ENCODE assay signal across 11 cellular contexts in the genomic region with DNA sequence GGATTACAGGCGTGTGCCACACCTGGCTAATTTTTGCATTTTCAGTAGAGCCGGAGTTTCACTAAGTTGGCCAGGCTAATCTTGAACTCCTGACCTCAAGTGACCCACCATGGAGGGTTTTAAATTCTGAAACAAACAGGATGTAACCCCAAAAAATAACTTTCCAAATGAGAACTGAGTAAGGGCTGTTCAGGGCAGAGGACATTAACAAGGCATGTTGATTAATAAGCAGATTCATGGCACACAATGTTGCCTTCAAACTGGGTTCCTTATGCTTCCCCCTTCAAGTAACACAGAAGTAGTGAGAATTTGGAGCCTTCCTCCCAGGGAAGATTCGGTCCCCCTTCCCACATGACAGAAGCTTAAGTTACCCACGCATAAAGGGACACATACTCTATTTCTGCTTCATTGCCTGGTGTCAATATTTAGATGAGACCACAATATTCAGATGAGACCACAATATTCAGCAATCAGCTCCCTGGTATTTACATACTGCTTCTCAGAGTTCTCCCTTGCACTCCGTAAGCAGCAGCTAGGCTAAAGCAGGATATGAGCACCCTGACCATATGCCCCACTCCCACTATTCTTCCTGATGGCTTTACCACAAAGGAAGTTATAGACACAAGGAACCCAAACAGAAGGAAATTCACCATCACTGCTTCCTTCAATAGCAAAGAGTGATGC. TPM values are rescaled to one million over a fixed set of nuclear protein-coding genes. Genes with fewer than 3 reads are reported as not detected.
DNase-seq lines count a peak whose midpoint lies in the region; ATAC-seq, FAIRE-seq and TF ChIP-seq lines count a peak whose summit lies in the region.
"Had no signal": no experiment of that assay in that cellular context is flagged by ENCODE, and none has a peak within 500 bp of the region (broad histone marks: within the 10 kb centered on the region; RNA-seq: fewer than 3 reads in every experiment).

No MANE protein-coding gene starts in this region.

- H3K27ac ChIP-seq in CD8-positive, alpha-beta memory T cell (ENCODE audit: low read depth, low read length): no peak overlapping the region
- H3K27ac ChIP-seq in K562 (ENCODE audit: extremely low read depth, low read depth, low read length): no peak overlapping the region

- POLR2A ChIA-PET in CD8-positive, alpha-beta memory T cell (lab: Charles Lee): no interaction called here
- POLR2A ChIA-PET in K562 (lab: Yijun Ruan, JAX): interaction anchor here (2.7 kb wide), 1 partner anchor 11 kb away, joined by 7 read pairs; no protein-coding TSS in a partner anchor

- TF ChIP-seq EP300 in K562 (IDR thresholded peaks at IDR 0.05; ENCODE audit: low read length): no peak

- peaks cover 15% of the 10 kb centered on the region for H3K36me3 ChIP-seq in CD8-positive, alpha-beta memory T cell (ENCODE audit: insufficient read depth, low read length)
- H3K36me3 ChIP-seq in K562 (ENCODE audit: control insufficient read depth, insufficient read depth, low read length): peaks cover 44% of the 10 kb centered on the region

- no TSS peak for BruUV-seq in K562 (replicated peaks; lab: Mats Ljungman, UMichigan)

- no peaks in the 10 kb centered on the region for H3K9me1 ChIP-seq in K562 (ENCODE audit: control insufficient read depth, insufficient read depth, low read length)

- ATAC-seq in GM19351 (IDR thresholded peaks at IDR 0.05; ENCODE audit: unreplicated experiment) (peak; percentile 84), HG03342 (IDR thresholded peaks at IDR 0.05; ENCODE audit: unreplicated experiment) (peak; percentile 78), K562 (peak; percentile 21), HG02642 (IDR thresholded peaks at IDR 0.05; ENCODE audit: poor library complexity, unreplicated experiment) (no peak)

- CTCF ChIA-PET in CD8-positive, alpha-beta memory T cell (lab: Charles Lee): no interaction called here
- CTCF ChIA-PET in K562 (lab: Yijun Ruan, JAX; ENCODE audit: low intra/inter-chr PET ratio): interaction anchor here (0.6 kb wide), 1 partner anchor 165 kb away, joined by 4 read pairs; no protein-coding TSS in a partner anchor

- no peaks in the 10 kb centered on the region for H3K79me2 ChIP-seq in K562 (ENCODE audit: control insufficient read depth, insufficient read depth, low read length)

- no peaks in the 10 kb centered on the region for H3K9me3 ChIP-seq in CD8-positive, alpha-beta memory T cell (ENCODE audit: low read length)
- H3K9me3 ChIP-seq in K562 (replicated peaks; ENCODE audit: control insufficient read depth, insufficient read depth, low read depth, low read length): no peaks in the 10 kb centered on the region

- H3K27me3 Mint-ChIP-seq in CD8-positive, alpha-beta memory T cell: no peaks in the 10 kb centered on the region

- TF ChIP-seq POLR2A in K562 (conservative IDR thresholded peaks at IDR 0.05): peak; percentile 41; the same call in 1 of the 2 replicates

- no peak for DNase-seq in CD8-positive, alpha-beta memory T cell
- DNase-seq in K562 (ENCODE audit: extremely low read depth in 1 of 4, low spot score in 3 of 4): no peak
- no peak for DNase-seq in hippocampal formation (lab: John Stamatoyannopoulos, UW)
- DNase-seq in SKM-1 (lab: John Stamatoyannopoulos, UW; ENCODE audit: unreplicated experiment): no peak
- no peak for DNase-seq in stimulated activated naive CD4-positive, alpha-beta T cell (lab: John Stamatoyannopoulos, UW)
- DNase-seq: C1 segment of cervical spinal cord, H9 had no signal

- TF ChIP-seq RAD21 in K562 (CRISPR knock-in tag; conservative IDR thresholded peaks at IDR 0.05 in 1 of 2, IDR thresholded peaks at IDR 0.05 in 1 of 2): no peak

- peak overlapping the region in 6 of 8 donors; percentile 19 to 51 (median 39) for H3K27ac Mint-ChIP-seq in CD8-positive, alpha-beta memory T cell

- H3K4me1 Mint-ChIP-seq in CD8-positive, alpha-beta memory T cell: peaks cover 10 to 19% (median 13%) of the 10 kb centered on the region in 3 donors
- H3K4me1 Mint-ChIP-seq: neural crest cell had no signal

- no peak overlapping the region for H3K4me2 ChIP-seq in K562 (ENCODE audit: insufficient read depth, low read length)

- H3K9ac ChIP-seq in K562 (ENCODE audit: insufficient read depth in 1 of 2, low read depth in 2 of 2, low read length in 2 of 2): no peak overlapping the region

- in situ Hi-C loops in K562 (cut with MboI): no loop called here

- H3K36me3 Mint-ChIP-seq in CD8-positive, alpha-beta memory T cell: peaks cover 0 to 50% (median 10%) of the 10 kb centered on the region in 3 donors

- peak overlapping the region in 1 of 7 donors; percentile 68 for H3K4me3 Mint-ChIP-seq in CD8-positive, alpha-beta memory T cell
- H3K4me3 Mint-ChIP-seq: H9, neural crest cell had no signal

- no peak for FAIRE-seq in K562 (lab: Jason Lieb, UNC)

- no peak overlapping the region for H3K4me3 ChIP-seq in CD8-positive, alpha-beta memory T cell (ENCODE audit: low read length)
- H3K4me3 ChIP-seq in K562: no peak overlapping the region

- H3K4me1 ChIP-seq in CD8-positive, alpha-beta memory T cell (ENCODE audit: insufficient read depth, low read length): no peaks in the 10 kb centered on the region
- H3K4me1 ChIP-seq in K562 (replicated peaks in 1 of 2; ENCODE audit: control insufficient read depth in 2 of 2, insufficient read depth in 2 of 2, low read length in 2 of 2): no peaks in the 10 kb centered on the region

- H3K27me3 ChIP-seq in CD8-positive, alpha-beta memory T cell (ENCODE audit: insufficient read depth, low read length, poor library complexity, severe bottlenecking): no peaks in the 10 kb centered on the region
- H3K27me3 ChIP-seq in K562 (ENCODE audit: control insufficient read depth in 2 of 2, insufficient read depth in 2 of 2, low read length in 2 of 2): no peaks in the 10 kb centered on the region

- H2AFZ ChIP-seq in K562 (ENCODE audit: low read depth, low read length): no peak overlapping the region

- intact Hi-C loops in K562 (cut with micrococcal nuclease): loop anchor here (5.0 kb wide), 1 partner anchor 111 kb away; no protein-coding TSS in a partner anchor

- no peaks in the 10 kb centered on the region for H3K9me3 Mint-ChIP-seq in CD8-positive, alpha-beta memory T cell
- H3K9me3 Mint-ChIP-seq: H9, neural crest cell had no signal

- 77% methylated on average over 5 of the region's 5 CpGs for WGBS in K562 (ENCODE audit: insufficient coverage, low coverage, missing lambda C conversion rate)

- no peaks in the 10 kb centered on the region for H4K20me1 ChIP-seq in K562 (replicated peaks; ENCODE audit: control insufficient read depth, insufficient read depth, low read length)

- TF ChIP-seq CTCF in K562 (IDR thresholded peaks at IDR 0.05 in 2 of 3, conservative IDR thresholded peaks at IDR 0.05 in 1 of 3; ENCODE audit: insufficient read depth in 2 of 3, low read depth in 1 of 3, low read length in 3 of 3): no peak

TF ChIP-seq in K562, 482 proteins besides CTCF, POLR2A, EP300 and RAD21:
- no peak for TF ChIP-seq BRD9 (IDR thresholded peaks at IDR 0.05; ENCODE audit: low read depth, partially characterized antibody)
- no peak for TF ChIP-seq SREBF2 (CRISPR knock-in tag; IDR thresholded peaks at IDR 0.05)
- TF ChIP-seq TRIM24 (IDR thresholded peaks at IDR 0.05): no peak

RNA-seq across cellular contexts. Expression of a gene that starts 21.4 kb away (rescaled TPM):
- 100 to 1,000 TPM; 112 to 125 TPM for total RNA-seq in CD8-positive, alpha-beta memory T cell
- 99.7 TPM for polyA plus RNA-seq in CD8-positive, alpha-beta memory T cell
- total RNA-seq in K562 (2011; cell fraction: chromatin; rRNA removed; ENCODE audit: low replicate concordance): 31.8 and 59.1 TPM in 2 replicates
- total RNA-seq in K562 (2011; cell fraction: nucleolus; rRNA removed): 19.3 and 21.4 TPM in 2 replicates
- total RNA-seq in K562 (2011; cell fraction: nucleoplasm; rRNA removed): 34.1 and 46.1 TPM in 2 replicates
- total RNA-seq in K562 (2014; rRNA removed) (54.0 and 57.8 TPM in 2 replicates), K562 (2014; rRNA removed; fragmentation: Illumina TruSeq; extraction: Trizol) (105 and 116 TPM in 2 replicates), K562 (2015; rRNA removed; fragmentation: Illumina TruSeq; extraction: Trizol) (75.1 and 76.0 TPM in 2 replicates), K562 (2021) (83.5 and 84.9 TPM in 2 replicates)
- polyA plus RNA-seq in K562 (2011; rRNA removed) (74.4 and 98.8 TPM in 2 replicates), K562 (2014; fragmentation: Illumina TruSeq; extraction: Trizol) (75.0 and 87.5 TPM in 2 replicates), K562 (2014; fragmentation: Nextera tagmentation; extraction: Ambion mirVana) (10 to 100 TPM; 33.0 to 36.8 TPM), K562 (2014; rRNA removed) (60.9 and 69.5 TPM in 2 replicates)
- polyA plus RNA-seq in K562 (2011; cell fraction: cytosol; rRNA removed): 24.6 and 38.1 TPM in 2 replicates
- polyA plus RNA-seq in K562 (2011; cell fraction: nucleus; rRNA removed): 27.4 and 34.1 TPM in 2 replicates
- polyA plus RNA-seq in K562 (2012): 52.6 and 68.4 TPM in 2 replicates
- polyA minus RNA-seq in K562 (2011; rRNA and poly(A)+ RNA removed): 119 and 121 TPM in 2 replicates
- polyA minus RNA-seq in K562 (2011; cell fraction: cytosol; rRNA and poly(A)+ RNA removed): 33.0 and 47.5 TPM in 2 replicates
- 15.5 and 22.8 TPM in 2 replicates for polyA minus RNA-seq in K562 (2011; cell fraction: nucleus; rRNA and poly(A)+ RNA removed)
